In the genomic region with DNA sequence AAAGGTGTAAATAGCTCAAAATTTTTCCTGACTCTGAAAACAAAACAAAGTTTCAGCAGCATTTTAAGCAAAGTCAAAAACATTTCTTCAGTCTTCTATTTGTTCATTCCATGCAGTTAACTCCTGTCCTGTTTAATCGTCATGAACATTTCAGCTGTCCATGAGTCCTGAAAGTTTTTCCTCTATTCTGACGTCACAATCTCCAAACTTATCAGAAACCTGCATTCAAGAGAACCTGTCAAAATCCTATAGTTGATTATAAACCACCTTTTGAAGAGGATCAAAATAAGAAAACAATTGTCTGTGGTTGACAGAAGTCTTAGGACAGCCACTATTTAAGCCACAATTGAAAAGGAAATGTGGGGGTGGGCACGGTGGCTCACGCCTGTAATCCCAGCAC, we compare ENCODE assay signal across 35 cellular contexts. TPM values are rescaled to one million over a fixed set of nuclear protein-coding genes. Genes with fewer than 3 reads are reported as not detected.
"Had no signal": no experiment of that assay in that cellular context is flagged by ENCODE, and none has a peak within 500 bp of the region (broad histone marks: within the 10 kb centered on the region; RNA-seq: fewer than 3 reads in every experiment).

No MANE protein-coding gene starts in this region.

- H3K4me3 ChIP-seq: coronary artery, dorsolateral prefrontal cortex, esophagus squamous epithelium, gastroesophageal sphincter, heart right ventricle, hepatocyte had no signal

- H3K79me2 ChIP-seq: hepatocyte had no signal

- H2AFZ ChIP-seq: hepatocyte had no signal

- DNase-seq: activated CD4-positive, alpha-beta memory T cell treated with anti-CD3 and anti-CD28 coated beads, Interleukin-2, amount 10 ng/mL, durations not matched to agents 7 days and 5 days; activated CD4-positive, alpha-beta T cell treated with anti-CD3 and anti-CD28 coated beads for 36 hours; activated CD4-positive, alpha-beta T cell treated with anti-CD3 and anti-CD28 coated beads, Interleukin-2, amount 10 ng/mL, durations not matched to agents 24 days and 14 days; activated CD4-positive, CD25-positive, alpha-beta regulatory T cell; activated CD4-positive, CD25-positive, alpha-beta regulatory T cell treated with anti-CD3 and anti-CD28 coated beads, Interleukin-2, amount 50 U/mL, for 72 hours; activated CD8-positive, alpha-beta memory T cell treated with anti-CD3 and anti-CD28 coated beads, Interleukin-2, amount 50 U/mL, for 48 hours; activated gamma-delta T cell; activated naive CD4-positive, alpha-beta T cell; activated naive CD4-positive, alpha-beta T cell treated with anti-CD3 and anti-CD28 coated beads, Interleukin-2, amount 50 U/mL, for 16 hours; activated T-cell treated with anti-CD3 and anti-CD28 coated beads for 4 hours; activated T-cell treated with anti-CD3 and anti-CD28 coated beads, Interleukin-2, amount 50 U/mL, for 24 hours; activated T-cell treated with anti-CD3 and anti-CD28 coated beads, Interleukin-2, amount 50 U/mL, for 72 hours; amniotic stem cell; anterior cingulate cortex; brain microvascular endothelial cell; dorsolateral prefrontal cortex; effector memory CD4-positive, alpha-beta T cell; endodermal cell; erythroblast; esophagus squamous epithelium; foreskin melanocyte; heart right ventricle; T-helper 2 cell had no signal

- H3K27me3 ChIP-seq: brain microvascular endothelial cell, esophagus squamous epithelium, gastroesophageal sphincter, hepatocyte had no signal

- ATAC-seq: activated CD4-positive, alpha-beta T cell treated with anti-CD3 and anti-CD28 coated beads for 36 hours; activated T-cell treated with anti-CD3 and anti-CD28 coated beads, Interleukin-2, amount 50 U/mL, for 72 hours; gastroesophageal sphincter; heart right ventricle had no signal

- H3K27ac ChIP-seq: brain microvascular endothelial cell, coronary artery, dorsolateral prefrontal cortex, esophagus squamous epithelium, gastroesophageal sphincter, heart right ventricle, hepatocyte had no signal

- H3K9me3 ChIP-seq: esophagus squamous epithelium, gastroesophageal sphincter, heart right ventricle had no signal

- H3K4me2 ChIP-seq: hepatocyte had no signal

- FAIRE-seq: astrocyte, bronchial epithelial cell had no signal

- H3K4me1 ChIP-seq: gastroesophageal sphincter, heart right ventricle had no signal

- H3K36me3 ChIP-seq: brain microvascular endothelial cell, esophagus squamous epithelium, gastroesophageal sphincter, heart right ventricle had no signal

RNA-seq across cellular contexts. Expression of a gene that starts 15.4 kb away (rescaled TPM):
- total RNA-seq: activated CD4-positive, alpha-beta memory T cell treated with anti-CD3 and anti-CD28 coated beads, Interleukin-2, amount 10 ng/mL, durations not matched to agents 7 days and 5 days; activated CD4-positive, alpha-beta T cell treated with anti-CD3 and anti-CD28 coated beads for 36 hours; activated CD4-positive, alpha-beta T cell treated with anti-CD3 and anti-CD28 coated beads, Interleukin-2, amount 10 ng/mL, durations not matched to agents 24 days and 14 days; activated T-cell treated with anti-CD3 and anti-CD28 coated beads, Interleukin-2, amount 50 U/mL, for 72 hours; astrocyte; cardiac septum; cerebellum; endodermal cell; glomerular endothelial cell; hepatocyte; T-helper 1 cell treated with Interleukin-12 subunit alpha and Interleukin-12 subunit beta and Interleukin-4 antibody, amounts not matched to agents 30 ng/mL and 1 ng/mL, for 36 hours had no signal
- polyA plus RNA-seq: hepatocyte had no signal

RNA-seq across cellular contexts. Expression of a gene that starts 41.1 kb away (rescaled TPM):
- total RNA-seq: activated CD4-positive, alpha-beta memory T cell treated with anti-CD3 and anti-CD28 coated beads, Interleukin-2, amount 10 ng/mL, durations not matched to agents 7 days and 5 days; activated CD4-positive, alpha-beta T cell treated with anti-CD3 and anti-CD28 coated beads for 36 hours; activated CD4-positive, alpha-beta T cell treated with anti-CD3 and anti-CD28 coated beads, Interleukin-2, amount 10 ng/mL, durations not matched to agents 24 days and 14 days; activated T-cell treated with anti-CD3 and anti-CD28 coated beads, Interleukin-2, amount 50 U/mL, for 72 hours; fibroblast of lung; fibroblast of villous mesenchyme; glomerular endothelial cell; T-helper 1 cell treated with Interleukin-12 subunit alpha and Interleukin-12 subunit beta and Interleukin-4 antibody, amounts not matched to agents 30 ng/mL and 1 ng/mL, for 36 hours had no signal

RNA-seq across cellular contexts. Expression of a gene that starts 45.2 kb away (rescaled TPM):
- total RNA-seq: activated CD4-positive, alpha-beta memory T cell treated with anti-CD3 and anti-CD28 coated beads, Interleukin-2, amount 10 ng/mL, durations not matched to agents 7 days and 5 days; activated CD4-positive, alpha-beta T cell treated with anti-CD3 and anti-CD28 coated beads for 36 hours; activated CD4-positive, alpha-beta T cell treated with anti-CD3 and anti-CD28 coated beads, Interleukin-2, amount 10 ng/mL, durations not matched to agents 24 days and 14 days; activated T-cell treated with anti-CD3 and anti-CD28 coated beads, Interleukin-2, amount 50 U/mL, for 72 hours; astrocyte; bronchial epithelial cell; cardiac septum; cerebellum; endodermal cell; esophagus squamous epithelium; fibroblast of lung; fibroblast of villous mesenchyme; gastroesophageal sphincter; glomerular endothelial cell; hepatocyte; T-helper 1 cell treated with Interleukin-12 subunit alpha and Interleukin-12 subunit beta and Interleukin-4 antibody, amounts not matched to agents 30 ng/mL and 1 ng/mL, for 36 hours had no signal
- polyA plus RNA-seq: adipose tissue, fibroblast of lung, heart right ventricle, hepatocyte had no signal
